Comparison of ENCODE assay signal across 10 cellular contexts in genomic region chr2:166419616-166419934, GRCh38. TPM values are rescaled to one million over a fixed set of nuclear protein-coding genes. Genes with fewer than 3 reads are reported as not detected.
DNase-seq lines count a peak whose midpoint lies in the region; ATAC-seq, FAIRE-seq and TF ChIP-seq lines count a peak whose summit lies in the region.
"Had no signal": no experiment of that assay in that cellular context is flagged by ENCODE, and none has a peak within 500 bp of the region (broad histone marks: within the 10 kb centered on the region; RNA-seq: fewer than 3 reads in every experiment).

No MANE protein-coding gene starts in this region.

- CTCF ChIA-PET in endothelial cell of umbilical vein (lab: Charles Lee) = interaction anchor here (0.6 to 3.6 kb wide), 49 partner anchors 9 to 1699 kb away, joined by 3 to 124 read pairs (median 4); partner anchors contain the start of genes SCN1A, SCN9A and TTC21B

- dilution Hi-C loops in endothelial cell of umbilical vein (cut with MboI; ENCODE audit: extremely low pct_ligation_motif_present, low sequenced_read_pairs) = no loop called here

- POLR2A ChIA-PET in endothelial cell of umbilical vein (lab: Charles Lee) = no interaction called here

- no peak overlapping the region for H3K27ac ChIP-seq in endothelial cell of umbilical vein (ENCODE audit: insufficient read depth, low read depth, low read length)
- no peak overlapping the region for H3K27ac ChIP-seq in small intestine (ENCODE audit: low read depth in 1 of 2, low read length in 1 of 2)
- H3K27ac ChIP-seq in gastroesophageal sphincter = no peak overlapping the region
- H3K27ac ChIP-seq: BLaER1 treated with 17β-estradiol and CSF1 and Interleukin-3, amounts not matched to agents 10 nM and 100 nM; HL-60 had no signal

- TF ChIP-seq POLR2A in endothelial cell of umbilical vein (IDR thresholded peaks at IDR 0.05; ENCODE audit: low read depth, low read length) (no peak), gastroesophageal sphincter (IDR thresholded peaks at IDR 0.05) (no peak)

- DNase-seq in NCI-H1092 treated with DMSO at 0.1 percent for 48 hours (lab: John Stamatoyannopoulos, UW) (peak; percentile 22), NCI-H1092 (lab: John Stamatoyannopoulos, UW) (no peak), NCI-H748 treated with DMSO at 0.1 percent for 48 hours (lab: John Stamatoyannopoulos, UW) (peak; percentile 51), endothelial cell of umbilical vein (ENCODE audit: low read depth, low spot score) (peak; percentile 73), small intestine (no peak), NCI-H187 treated with DMSO at 0.1 percent for 48 hours (lab: John Stamatoyannopoulos, UW) (no peak)

- no peak overlapping the region for H3K4me3 ChIP-seq in endothelial cell of umbilical vein (replicated peaks in 1 of 3; ENCODE audit: insufficient read depth in 1 of 3, low read depth in 1 of 3, low read length in 3 of 3)
- H3K4me3 ChIP-seq in small intestine (ENCODE audit: low read depth in 1 of 2, low read length in 2 of 2) = no peak overlapping the region
- no peak overlapping the region for H3K4me3 ChIP-seq in gastroesophageal sphincter
- H3K4me3 ChIP-seq: BLaER1 treated with 17β-estradiol and CSF1 and Interleukin-3, amounts not matched to agents 10 nM and 100 nM had no signal

- no TSS peak for BruUV-seq in endothelial cell of umbilical vein (replicated peaks; lab: Mats Ljungman, UMichigan)

- H3K4me1 ChIP-seq in endothelial cell of umbilical vein (ENCODE audit: control insufficient read depth, extremely low read depth, insufficient read depth, low read length) (peaks cover 5% of the 10 kb centered on the region), small intestine (ENCODE audit: control insufficient read depth in 2 of 2, insufficient read depth in 1 of 2, low read depth in 1 of 2, low read length in 1 of 2) (no peaks in the 10 kb centered on the region), gastroesophageal sphincter (no peaks in the 10 kb centered on the region)

- ATAC-seq in gastroesophageal sphincter = no peak
- ATAC-seq in GM21367 (IDR thresholded peaks at IDR 0.05; ENCODE audit: unreplicated experiment) = no peak

- H3K4me2 ChIP-seq in endothelial cell of umbilical vein (ENCODE audit: insufficient read depth, low read length) = no peak overlapping the region
- H3K4me2 ChIP-seq: BLaER1 treated with 17β-estradiol and CSF1 and Interleukin-3, amounts not matched to agents 10 nM and 100 nM had no signal

- intact Hi-C loops in endothelial cell of umbilical vein (cut with micrococcal nuclease) = loop anchor here (1.0 to 5.0 kb wide), 7 partner anchors 42 to 467 kb away; partner anchors contain the start of genes SCN9A and TTC21B

- peak; percentile 35 to 45 for TF ChIP-seq CTCF in endothelial cell of umbilical vein (IDR thresholded peaks at IDR 0.05; ENCODE audit: extremely low read depth in 1 of 2, insufficient read depth in 1 of 2, low read depth in 1 of 2, low read length in 2 of 2)
- TF ChIP-seq CTCF in gastroesophageal sphincter (IDR thresholded peaks at IDR 0.05) = no peak

- no peak for TF ChIP-seq EP300 in gastroesophageal sphincter (IDR thresholded peaks at IDR 0.05)

- no peaks in the 10 kb centered on the region for H4K20me1 ChIP-seq in endothelial cell of umbilical vein (replicated peaks; ENCODE audit: control insufficient read depth, extremely low read depth, insufficient read depth, low read length)
- H4K20me1 ChIP-seq: BLaER1 treated with 17β-estradiol and CSF1 and Interleukin-3, amounts not matched to agents 10 nM and 100 nM had no signal

- H3K9ac ChIP-seq in endothelial cell of umbilical vein (replicated peaks; ENCODE audit: extremely low read depth, insufficient read depth, low read length) = no peak overlapping the region
- H3K9ac ChIP-seq: BLaER1 treated with 17β-estradiol and CSF1 and Interleukin-3, amounts not matched to agents 10 nM and 100 nM had no signal

- WGBS in small intestine, 3 donors = 50 to 62% (median 57%) methylated on average over 2 of the region's 2 CpGs
- WGBS in gastroesophageal sphincter (ENCODE audit: low coverage in 1 of 2), 2 donors = 20 to 44% methylated on average over 1 of the region's 2 CpGs

- H3K79me2 ChIP-seq in endothelial cell of umbilical vein (ENCODE audit: control insufficient read depth, insufficient read depth, low read length) = no peaks in the 10 kb centered on the region

- no peak for FAIRE-seq in endothelial cell of umbilical vein (lab: Jason Lieb, UNC)
- peak; percentile 10 for FAIRE-seq in small intestine (lab: Jason Lieb, UNC)

- H3K36me3 ChIP-seq in endothelial cell of umbilical vein (ENCODE audit: control insufficient read depth in 2 of 2, extremely low read depth in 1 of 2, insufficient read depth in 2 of 2, low read length in 2 of 2) = no peaks in the 10 kb centered on the region
- no peaks in the 10 kb centered on the region for H3K36me3 ChIP-seq in small intestine (ENCODE audit: control insufficient read depth in 2 of 2, insufficient read depth in 2 of 2, low read length in 2 of 2)
- H3K36me3 ChIP-seq in gastroesophageal sphincter = no peaks in the 10 kb centered on the region
- H3K36me3 ChIP-seq: BLaER1 treated with 17β-estradiol and CSF1 and Interleukin-3, amounts not matched to agents 10 nM and 100 nM had no signal

- H3K27me3 ChIP-seq in endothelial cell of umbilical vein (ENCODE audit: control insufficient read depth in 2 of 2, insufficient read depth in 2 of 2, low read length in 2 of 2) (no peaks in the 10 kb centered on the region), small intestine (ENCODE audit: control insufficient read depth in 2 of 2, insufficient read depth in 2 of 2, low read length in 2 of 2) (no peaks in the 10 kb centered on the region), gastroesophageal sphincter (no peaks in the 10 kb centered on the region)
- H3K27me3 ChIP-seq: BLaER1 treated with 17β-estradiol and CSF1 and Interleukin-3, amounts not matched to agents 10 nM and 100 nM had no signal

- H3K9me1 ChIP-seq in endothelial cell of umbilical vein (replicated peaks; ENCODE audit: control insufficient read depth, extremely low read depth, insufficient read depth, low read length) = no peaks in the 10 kb centered on the region

- no peaks in the 10 kb centered on the region for H3K9me3 ChIP-seq in endothelial cell of umbilical vein (replicated peaks; ENCODE audit: control insufficient read depth, insufficient read depth, low read length)
- no peaks in the 10 kb centered on the region for H3K9me3 ChIP-seq in small intestine (ENCODE audit: control insufficient read depth, low read depth)
- no peaks in the 10 kb centered on the region for H3K9me3 ChIP-seq in gastroesophageal sphincter
- H3K9me3 ChIP-seq: BLaER1 treated with 17β-estradiol and CSF1 and Interleukin-3, amounts not matched to agents 10 nM and 100 nM had no signal

- peak overlapping the region; percentile 42 for H2AFZ ChIP-seq in endothelial cell of umbilical vein (ENCODE audit: low read depth, low read length)

TF ChIP-seq in endothelial cell of umbilical vein, 7 proteins besides CTCF, POLR2A, EP300 and RAD21:
- TF ChIP-seq JUN (IDR thresholded peaks at IDR 0.05; ENCODE audit: borderline replicate concordance, insufficient read depth, insufficient read length, low read depth) (no peak), FOS (IDR thresholded peaks at IDR 0.05; ENCODE audit: borderline replicate concordance, insufficient read depth, low read length) (no peak), POLR2AphosphoS5 (IDR thresholded peaks at IDR 0.05; ENCODE audit: insufficient read depth, low read depth, low read length) (no peak), EZH2 (IDR thresholded peaks at IDR 0.05; ENCODE audit: borderline replicate concordance, low read depth, low read length, severe bottlenecking) (no peak), GATA2 (IDR thresholded peaks at IDR 0.05; ENCODE audit: insufficient read depth, insufficient read length, low read depth, low read length) (no peak)

RNA-seq across cellular contexts. Expression of gene SCN9A, which starts 43.8 kb away (rescaled TPM):
- total RNA-seq in endothelial cell of umbilical vein (1.6 and 1.8 TPM in 2 replicates), gastroesophageal sphincter (1 to 10 TPM; 3.1 to 7.7 (median 6.2) TPM)
- polyA plus RNA-seq in endothelial cell of umbilical vein (0.62 and 0.88 TPM in 2 replicates), small intestine (1 to 10 TPM in 1 of 3 donors, under 1 TPM in 1, not detected in 1; 0.27 to 1.7 TPM)
- polyA plus RNA-seq in endothelial cell of umbilical vein (2011; cell fraction: cytosol; rRNA removed) = 0.30 and 0.34 TPM in 2 replicates
- 1.9 and 2.2 TPM in 2 replicates for polyA plus RNA-seq in endothelial cell of umbilical vein (2011; cell fraction: nucleus; rRNA removed)
- 0.15 and 0.70 TPM in 2 replicates for polyA plus RNA-seq in endothelial cell of umbilical vein (2012)
- 5.7 and 7.9 TPM in 2 replicates for polyA minus RNA-seq in endothelial cell of umbilical vein
- not detected for polyA minus RNA-seq in endothelial cell of umbilical vein (2011; cell fraction: cytosol; rRNA and poly(A)+ RNA removed)
- 6.9 and 11.7 TPM in 2 replicates for polyA minus RNA-seq in endothelial cell of umbilical vein (2011; cell fraction: nucleus; rRNA and poly(A)+ RNA removed)

Comparison
In these comparisons a context has a peak if more than half of its experiments do, and no peak if none do; other contexts are left out.
1. DNase-seq: peak in NCI-H1092 treated with DMSO at 0.1 percent for 48 hours (single experiment), NCI-H748 treated with DMSO at 0.1 percent for 48 hours (single experiment) and endothelial cell of umbilical vein (single experiment); none in NCI-H1092 (single experiment), small intestine (single experiment) and NCI-H187 treated with DMSO at 0.1 percent for 48 hours (single experiment).
2. CTCF ChIP-seq: peak in endothelial cell of umbilical vein (2 of 2); none in gastroesophageal sphincter (0 of 4).